Comparison of ENCODE assay signal across 2 cellular contexts in the genomic region with DNA sequence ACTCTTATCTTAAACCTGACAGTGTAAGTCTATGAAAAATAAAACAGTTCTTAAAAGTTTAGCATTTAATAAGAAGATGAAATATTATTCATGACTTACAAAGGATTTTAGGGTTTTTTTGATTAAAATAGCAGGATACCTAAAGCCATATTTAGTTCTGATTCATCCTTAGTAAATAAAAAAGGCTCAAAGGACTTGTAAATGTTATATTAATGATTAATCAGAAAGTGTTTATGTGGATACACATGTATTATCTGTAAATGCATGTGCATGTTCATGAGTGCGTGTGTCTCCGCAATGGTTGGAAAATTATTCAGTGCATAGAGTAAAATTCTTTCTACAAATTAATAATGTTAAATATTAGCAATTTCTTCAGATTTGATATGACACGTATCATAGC.
A peak's percentile ranks its signal among the peaks of the same experiment; 100 is the strongest.
TF ChIP-seq lines count a peak whose summit lies in the region.

No MANE protein-coding gene starts in this region.

TF ChIP-seq in A549, 52 proteins besides CTCF, POLR2A, EP300 and RAD21:
- TF ChIP-seq, protein P1, sequence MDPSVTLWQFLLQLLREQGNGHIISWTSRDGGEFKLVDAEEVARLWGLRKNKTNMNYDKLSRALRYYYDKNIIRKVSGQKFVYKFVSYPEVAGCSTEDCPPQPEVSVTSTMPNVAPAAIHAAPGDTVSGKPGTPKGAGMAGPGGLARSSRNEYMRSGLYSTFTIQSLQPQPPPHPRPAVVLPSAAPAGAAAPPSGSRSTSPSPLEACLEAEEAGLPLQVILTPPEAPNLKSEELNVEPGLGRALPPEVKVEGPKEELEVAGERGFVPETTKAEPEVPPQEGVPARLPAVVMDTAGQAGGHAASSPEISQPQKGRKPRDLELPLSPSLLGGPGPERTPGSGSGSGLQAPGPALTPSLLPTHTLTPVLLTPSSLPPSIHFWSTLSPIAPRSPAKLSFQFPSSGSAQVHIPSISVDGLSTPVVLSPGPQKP (IDR thresholded peaks at IDR 0.05; ENCODE audit: low read depth, low read length) = no peak
- TF ChIP-seq NFE2L2 (conservative IDR thresholded peaks at IDR 0.05; ENCODE audit: low read length) = no peak
- TF ChIP-seq, protein P2, sequence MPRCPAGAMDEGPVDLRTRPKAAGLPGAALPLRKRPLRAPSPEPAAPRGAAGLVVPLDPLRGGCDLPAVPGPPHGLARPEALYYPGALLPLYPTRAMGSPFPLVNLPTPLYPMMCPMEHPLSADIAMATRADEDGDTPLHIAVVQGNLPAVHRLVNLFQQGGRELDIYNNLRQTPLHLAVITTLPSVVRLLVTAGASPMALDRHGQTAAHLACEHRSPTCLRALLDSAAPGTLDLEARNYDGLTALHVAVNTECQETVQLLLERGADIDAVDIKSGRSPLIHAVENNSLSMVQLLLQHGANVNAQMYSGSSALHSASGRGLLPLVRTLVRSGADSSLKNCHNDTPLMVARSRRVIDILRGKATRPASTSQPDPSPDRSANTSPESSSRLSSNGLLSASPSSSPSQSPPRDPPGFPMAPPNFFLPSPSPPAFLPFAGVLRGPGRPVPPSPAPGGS (IDR thresholded peaks at IDR 0.05) = no peak
- TF ChIP-seq KDM5A (IDR thresholded peaks at IDR 0.05) = no peak
- TF ChIP-seq RFX5 (IDR thresholded peaks at IDR 0.05) = no peak
- no peak for TF ChIP-seq FOSB (CRISPR knock-in tag; IDR thresholded peaks at IDR 0.05)
- TF ChIP-seq CEBPB (IDR thresholded peaks at IDR 0.05) = no peak
- TF ChIP-seq NR3C1 (IDR thresholded peaks at IDR 0.05) = no peak
- TF ChIP-seq CHD2 (IDR thresholded peaks at IDR 0.05; ENCODE audit: low read length, partially characterized antibody) = no peak
- TF ChIP-seq SREBF2 (IDR thresholded peaks at IDR 0.05) = no peak
- no peak for TF ChIP-seq POLR2AphosphoS2 (conservative IDR thresholded peaks at IDR 0.05; ENCODE audit: low read length)
- no peak for TF ChIP-seq HOXB13 (CRISPR knock-in tag; IDR thresholded peaks at IDR 0.05; ENCODE audit: low read depth)
- TF ChIP-seq CBX2 (IDR thresholded peaks at IDR 0.05; ENCODE audit: borderline replicate concordance, low read depth) = no peak
- no peak for TF ChIP-seq EHF (CRISPR knock-in tag; IDR thresholded peaks at IDR 0.05)
- TF ChIP-seq, protein P3, sequence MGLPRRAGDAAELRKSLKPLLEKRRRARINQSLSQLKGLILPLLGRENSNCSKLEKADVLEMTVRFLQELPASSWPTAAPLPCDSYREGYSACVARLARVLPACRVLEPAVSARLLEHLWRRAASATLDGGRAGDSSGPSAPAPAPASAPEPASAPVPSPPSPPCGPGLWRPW (IDR thresholded peaks at IDR 0.05) = no peak
- TF ChIP-seq, protein P4, sequence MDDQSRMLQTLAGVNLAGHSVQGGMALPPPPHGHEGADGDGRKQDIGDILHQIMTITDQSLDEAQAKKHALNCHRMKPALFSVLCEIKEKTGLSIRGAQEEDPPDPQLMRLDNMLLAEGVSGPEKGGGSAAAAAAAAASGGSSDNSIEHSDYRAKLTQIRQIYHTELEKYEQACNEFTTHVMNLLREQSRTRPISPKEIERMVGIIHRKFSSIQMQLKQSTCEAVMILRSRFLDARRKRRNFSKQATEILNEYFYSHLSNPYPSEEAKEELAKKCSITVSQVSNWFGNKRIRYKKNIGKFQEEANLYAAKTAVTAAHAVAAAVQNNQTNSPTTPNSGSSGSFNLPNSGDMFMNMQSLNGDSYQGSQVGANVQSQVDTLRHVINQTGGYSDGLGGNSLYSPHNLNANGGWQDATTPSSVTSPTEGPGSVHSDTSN (IDR thresholded peaks at IDR 0.05) = no peak
- TF ChIP-seq ZNF302 (CRISPR knock-in tag; IDR thresholded peaks at IDR 0.05) = no peak
- no peak for TF ChIP-seq ZFP36 (IDR thresholded peaks at IDR 0.05; ENCODE audit: borderline replicate concordance, partially characterized antibody)
- TF ChIP-seq NPAS2 (CRISPR knock-in tag; IDR thresholded peaks at IDR 0.05; ENCODE audit: borderline replicate concordance) = no peak
- TF ChIP-seq RCOR1 (IDR thresholded peaks at IDR 0.05; ENCODE audit: low read depth, low read length) = no peak

TF ChIP-seq in HepG2, 621 proteins besides CTCF, POLR2A, EP300 and RAD21:
- TF ChIP-seq, protein P5, sequence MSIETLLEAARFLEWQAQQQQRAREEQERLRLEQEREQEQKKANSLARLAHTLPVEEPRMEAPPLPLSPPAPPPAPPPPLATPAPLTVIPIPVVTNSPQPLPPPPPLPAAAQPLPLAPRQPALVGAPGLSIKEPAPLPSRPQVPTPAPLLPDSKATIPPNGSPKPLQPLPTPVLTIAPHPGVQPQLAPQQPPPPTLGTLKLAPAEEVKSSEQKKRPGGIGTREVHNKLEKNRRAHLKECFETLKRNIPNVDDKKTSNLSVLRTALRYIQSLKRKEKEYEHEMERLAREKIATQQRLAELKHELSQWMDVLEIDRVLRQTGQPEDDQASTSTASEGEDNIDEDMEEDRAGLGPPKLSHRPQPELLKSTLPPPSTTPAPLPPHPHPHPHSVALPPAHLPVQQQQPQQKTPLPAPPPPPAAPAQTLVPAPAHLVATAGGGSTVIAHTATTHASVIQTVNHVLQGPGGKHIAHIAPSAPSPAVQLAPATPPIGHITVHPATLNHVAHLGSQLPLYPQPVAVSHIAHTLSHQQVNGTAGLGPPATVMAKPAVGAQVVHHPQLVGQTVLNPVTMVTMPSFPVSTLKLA (IDR thresholded peaks at IDR 0.05) = peak; percentile 57; the same call in 1 of the 2 replicates
- TF ChIP-seq ZNF484 (CRISPR knock-in tag; IDR thresholded peaks at IDR 0.05; ENCODE audit: borderline replicate concordance, low read depth) = no peak
TF ChIP-seq in HepG2: peak in this region for 1.
